ENCODE assay signal across 8 cellular contexts in the genomic region with DNA sequence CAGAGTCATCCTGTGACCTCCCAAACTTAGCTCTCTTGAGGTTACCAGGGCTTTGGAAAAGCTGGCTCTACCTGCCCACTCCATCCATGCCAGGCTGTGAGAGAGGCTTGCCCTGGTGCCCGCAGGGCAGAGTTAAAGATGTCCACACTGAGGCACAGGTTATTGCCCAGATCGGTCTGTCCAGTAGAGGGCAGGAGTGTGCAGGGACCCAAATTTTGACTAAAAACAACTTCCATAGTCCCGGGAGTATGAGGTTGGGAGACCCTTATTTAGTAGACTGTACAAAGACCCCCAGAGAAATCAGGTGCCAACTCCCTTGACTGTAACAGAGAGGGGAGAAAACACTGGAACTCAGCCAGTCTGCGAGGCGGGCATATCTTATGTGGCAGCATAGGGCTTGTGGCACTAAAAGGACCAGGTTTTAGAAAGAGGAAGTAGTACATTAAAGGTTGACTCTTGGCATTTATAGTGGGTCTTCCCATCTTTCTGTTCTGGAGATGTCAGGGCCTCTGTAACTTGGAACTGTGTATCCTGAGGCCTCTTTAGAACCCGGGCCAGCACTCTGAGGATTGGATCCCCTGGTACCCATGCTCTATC. TPM values are rescaled to one million over a fixed set of nuclear protein-coding genes. Genes with fewer than 3 reads are reported as not detected.
DNase-seq lines count a peak whose midpoint lies in the region; ATAC-seq and TF ChIP-seq lines count a peak whose summit lies in the region.

No MANE protein-coding gene starts in this region.

- peak overlapping the region; percentile 52 for H3K27ac Mint-ChIP-seq in Calu3 (ENCODE audit: unreplicated experiment)

- H3K4me2 ChIP-seq in smooth muscle cell = no peak overlapping the region

- H3K9me3 ChIP-seq in MG63 (no peaks in the 10 kb centered on the region), smooth muscle cell (replicated peaks; ENCODE audit: low read depth) (no peaks in the 10 kb centered on the region)

- CTCF ChIA-PET in Calu3 (lab: Charles Lee) = interaction anchor here (0.7 to 3.1 kb wide), 9 partner anchors 9 to 114 kb away, joined by 3 to 50 read pairs (median 15); a partner anchor contains a TSS

- intact Hi-C loops in Calu3 (cut with micrococcal nuclease; ENCODE audit: unreplicated experiment) = loop anchor here (1.0 kb wide), 4 partner anchors 9 to 115 kb away; a partner anchor contains a TSS

- H3K4me3 Mint-ChIP-seq in Calu3 (ENCODE audit: low read depth, unreplicated experiment) = peak overlapping the region; percentile 2

- H3K9ac ChIP-seq in smooth muscle cell (ENCODE audit: low read depth) = no peak overlapping the region

- no peaks in the 10 kb centered on the region for H3K79me2 ChIP-seq in smooth muscle cell (ENCODE audit: low read depth)

- H3F3A ChIP-seq in smooth muscle cell (ENCODE audit: low read depth) = no peaks in the 10 kb centered on the region

- no peaks in the 10 kb centered on the region for H3K4me1 ChIP-seq in smooth muscle cell (ENCODE audit: low read depth)

- no peak overlapping the region for H2AFZ ChIP-seq in smooth muscle cell (ENCODE audit: low read depth)

- H3K27me3 ChIP-seq in MG63 (no peaks in the 10 kb centered on the region), smooth muscle cell (ENCODE audit: low read depth) (peaks cover 10% of the 10 kb centered on the region)

- H3K27me3 Mint-ChIP-seq in Calu3 (ENCODE audit: unreplicated experiment) = no peaks in the 10 kb centered on the region

- BruUV-seq in Calu3 (replicated peaks; lab: Mats Ljungman, UMichigan) = no TSS peak

- H4K20me1 ChIP-seq in smooth muscle cell (ENCODE audit: low read depth) = no peaks in the 10 kb centered on the region

- ATAC-seq in HG03342 (IDR thresholded peaks at IDR 0.05; ENCODE audit: unreplicated experiment) = no peak

- no peaks in the 10 kb centered on the region for H3K9me3 Mint-ChIP-seq in Calu3 (ENCODE audit: low read depth, unreplicated experiment)

- no peak overlapping the region for H3K4me3 ChIP-seq in MG63
- no peak overlapping the region for H3K4me3 ChIP-seq in fibroblast of mammary gland (ENCODE audit: control insufficient read depth, low read depth, low read length)
- no peak overlapping the region for H3K4me3 ChIP-seq in smooth muscle cell

- WGBS in smooth muscle cell (ENCODE audit: low lambda C conversion rate) = 65% methylated on average over 6 of the region's 6 CpGs

- H3K36me3 Mint-ChIP-seq in Calu3 (ENCODE audit: insufficient read depth, unreplicated experiment) = peaks cover 98% of the 10 kb centered on the region

- TF ChIP-seq CTCF in Calu3 (IDR thresholded peaks at IDR 0.05; ENCODE audit: unreplicated experiment) (peak; percentile 99), fibroblast of mammary gland (conservative IDR thresholded peaks at IDR 0.05; ENCODE audit: control insufficient read depth, insufficient read depth, low read depth, low read length) (peak; percentile 64), smooth muscle cell (IDR thresholded peaks at IDR 0.05; ENCODE audit: borderline replicate concordance, insufficient read depth, poor library complexity, severe bottlenecking) (peak; percentile 51)

- peaks cover 95% of the 10 kb centered on the region for H3K4me1 Mint-ChIP-seq in Calu3 (ENCODE audit: low read depth, unreplicated experiment)

- DNase-seq in Calu3 = peak; percentile 93
- DNase-seq in MG63 = peak; percentile 13
- peak; percentile 22 to 25 (median 23) for DNase-seq in activated CD8-positive, alpha-beta memory T cell treated with anti-CD3 and anti-CD28 coated beads for 48 hours (ENCODE audit: low read depth in 2 of 3, low spot score in 2 of 3)
- peak; percentile 18 for DNase-seq in fibroblast of mammary gland (ENCODE audit: low read depth)
- DNase-seq in smooth muscle cell (lab: John Stamatoyannopoulos, UW; ENCODE audit: unreplicated experiment) = no peak
- DNase-seq in SW480 (ENCODE audit: low spot score) = no peak
- no peak for DNase-seq in effector CD8-positive, alpha-beta T cell (lab: John Stamatoyannopoulos, UW)

- H3K36me3 ChIP-seq in MG63 (no peaks in the 10 kb centered on the region), smooth muscle cell (ENCODE audit: low read depth) (no peaks in the 10 kb centered on the region)

- no peak overlapping the region for H3K27ac ChIP-seq in smooth muscle cell (ENCODE audit: low read depth)

RNA-seq across cellular contexts. Expression of a gene that starts 43.3 kb away (rescaled TPM):
- total RNA-seq in Calu3 (2022) (127 and 130 TPM in 2 replicates), smooth muscle cell (not detected in 2 replicates)
- not detected in 2 replicates for total RNA-seq in MG63 (2014; rRNA removed; shearing (Covaris generic); ENCODE audit: low replicate concordance)
- polyA plus RNA-seq in smooth muscle cell = not detected in 2 replicates

RNA-seq across cellular contexts. Expression of a gene that starts 58.3 kb away (rescaled TPM):
- 137 and 141 TPM in 2 replicates for total RNA-seq in Calu3 (2022)
- 25.7 and 26.8 TPM in 2 replicates for total RNA-seq in MG63 (2014; rRNA removed; shearing (Covaris generic); ENCODE audit: low replicate concordance)
- 26.0 and 28.2 TPM in 2 replicates for total RNA-seq in smooth muscle cell
- polyA plus RNA-seq in smooth muscle cell = 18.7 and 24.0 TPM in 2 replicates

Comparison
In these comparisons a context has a peak if more than half of its experiments do, and no peak if none do; other contexts are left out.
1. DNase-seq: peak in Calu3 (single experiment), MG63 (single experiment), activated CD8-positive, alpha-beta memory T cell treated with anti-CD3 and anti-CD28 coated beads for 48 hours (3 of 3) and fibroblast of mammary gland (single experiment); none in smooth muscle cell (single experiment), SW480 (single experiment) and effector CD8-positive, alpha-beta T cell (single experiment).
2. RNA of a gene that starts 43.3 kb away (total RNA-seq): 127 to 130 TPM in Calu3; not detected in MG63 and not detected in smooth muscle cell; every median in the first group is over 100 times any median in the second.
3. Peak in every context shown above with its lines, with median percentiles within 50 percentile points of each other: CTCF ChIP-seq.